ENCODE assay signal across 3 cellular contexts in genomic region chrX:97402333-97402732, GRCh38.
TF ChIP-seq lines count a peak whose summit lies in the region.

No MANE protein-coding gene starts in this region.

TF ChIP-seq in liver, 16 proteins besides CTCF, POLR2A, EP300 and RAD21 (continued from another document):
- TF ChIP-seq HNF4G (IDR thresholded peaks at IDR 0.05) = no peak

TF ChIP-seq in HepG2, 621 proteins besides CTCF, POLR2A, EP300 and RAD21 (continued from another document):
- no peak for TF ChIP-seq JUND (CRISPR knock-in tag; IDR thresholded peaks at IDR 0.05)
- no peak for TF ChIP-seq FOXO4 (CRISPR knock-in tag; conservative IDR thresholded peaks at IDR 0.05)
- no peak for TF ChIP-seq ZBTB38 (CRISPR knock-in tag; IDR thresholded peaks at IDR 0.05)
- TF ChIP-seq HIC2 (CRISPR knock-in tag; IDR thresholded peaks at IDR 0.05; ENCODE audit: low read depth) = no peak
- no peak for TF ChIP-seq ZNF670 (CRISPR knock-in tag; IDR thresholded peaks at IDR 0.05; ENCODE audit: borderline replicate concordance)
- no peak for TF ChIP-seq ZNF160 (CRISPR knock-in tag; IDR thresholded peaks at IDR 0.05)
- TF ChIP-seq ZNF432 (CRISPR knock-in tag; IDR thresholded peaks at IDR 0.05; ENCODE audit: borderline replicate concordance) = no peak
- TF ChIP-seq ZBTB4 (CRISPR knock-in tag; IDR thresholded peaks at IDR 0.05; ENCODE audit: borderline replicate concordance) = no peak
- no peak for TF ChIP-seq ZKSCAN8 (CRISPR knock-in tag; IDR thresholded peaks at IDR 0.05; ENCODE audit: borderline replicate concordance)
- TF ChIP-seq MAX (IDR thresholded peaks at IDR 0.05) = no peak
- TF ChIP-seq ZSCAN12 (CRISPR knock-in tag; IDR thresholded peaks at IDR 0.05) = no peak
- no peak for TF ChIP-seq HHEX (CRISPR knock-in tag; IDR thresholded peaks at IDR 0.05)
- TF ChIP-seq MTF2 (CRISPR knock-in tag; IDR thresholded peaks at IDR 0.05; ENCODE audit: borderline replicate concordance) = no peak

TF ChIP-seq in endothelial cell of umbilical vein, 7 proteins besides CTCF, POLR2A, EP300 and RAD21 (continued from another document):
- no peak for TF ChIP-seq JUN (IDR thresholded peaks at IDR 0.05; ENCODE audit: borderline replicate concordance, insufficient read depth, insufficient read length, low read depth)
- no peak for TF ChIP-seq MAX (IDR thresholded peaks at IDR 0.05; ENCODE audit: insufficient read depth, insufficient read length)
- no peak for TF ChIP-seq POLR2AphosphoS5 (IDR thresholded peaks at IDR 0.05; ENCODE audit: insufficient read depth, low read depth, low read length)
TF ChIP-seq in endothelial cell of umbilical vein: peak in this region for 0.
